In genomic region chr14:93964820-93965286, GRCh38 we compare ENCODE assay signal across 15 cellular contexts. TPM values are rescaled to one million over a fixed set of nuclear protein-coding genes. Genes with fewer than 3 reads are reported as not detected.
DNase-seq lines count a peak whose midpoint lies in the region; ATAC-seq and TF ChIP-seq lines count a peak whose summit lies in the region.
"Had no signal": no experiment of that assay in that cellular context is flagged by ENCODE, and none has a peak within 500 bp of the region (broad histone marks: within the 10 kb centered on the region; RNA-seq: fewer than 3 reads in every experiment).

No MANE protein-coding gene starts in this region.

- no peak overlapping the region for H3K4me3 Mint-ChIP-seq in Calu3 (ENCODE audit: low read depth, unreplicated experiment)
- H3K4me3 Mint-ChIP-seq in effector memory CD8-positive, alpha-beta T cell, result peak overlapping the region in 1 of 2 donors; percentile 28
- H3K4me3 Mint-ChIP-seq: endodermal cell had no signal

- no TSS peak for BruUV-seq in Calu3 (replicated peaks; lab: Mats Ljungman, UMichigan)

- H3K36me3 ChIP-seq in Peyer's patch, result no peaks in the 10 kb centered on the region
- H3K36me3 ChIP-seq in skeletal muscle tissue (ENCODE audit: control insufficient read depth in 3 of 3, insufficient read depth in 3 of 3, low read length in 3 of 3), result peaks cover 28 to 59% (median 51%) of the 10 kb centered on the region in 3 donors
- H3K36me3 ChIP-seq: breast epithelium had no signal

- no peak overlapping the region for H3K9ac ChIP-seq in skeletal muscle tissue (ENCODE audit: low read depth in 1 of 3, low read length in 3 of 3)

- H3K4me1 ChIP-seq in Peyer's patch (peaks cover 0 to 60% (median 43%) of the 10 kb centered on the region in 4 donors), skeletal muscle tissue (ENCODE audit: control insufficient read depth in 3 of 3, insufficient read depth in 3 of 3, low read length in 3 of 3) (peaks cover 92 to 96% (median 94%) of the 10 kb centered on the region in 3 donors)
- H3K4me1 ChIP-seq: breast epithelium had no signal

- peaks cover 5% of the 10 kb centered on the region for H3K9me3 Mint-ChIP-seq in Calu3 (ENCODE audit: low read depth, unreplicated experiment)
- H3K9me3 Mint-ChIP-seq in effector memory CD8-positive, alpha-beta T cell, result peaks cover 4 to 10% of the 10 kb centered on the region in 2 donors
- H3K9me3 Mint-ChIP-seq: endodermal cell had no signal

- H3K27me3 Mint-ChIP-seq in Calu3 (ENCODE audit: unreplicated experiment), result no peaks in the 10 kb centered on the region
- H3K27me3 Mint-ChIP-seq in effector memory CD8-positive, alpha-beta T cell, result no peaks in the 10 kb centered on the region

- H3K4me1 Mint-ChIP-seq in Calu3 (ENCODE audit: low read depth, unreplicated experiment), result peaks cover 56% of the 10 kb centered on the region
- peaks cover 56 to 59% of the 10 kb centered on the region in 2 donors for H3K4me1 Mint-ChIP-seq in effector memory CD8-positive, alpha-beta T cell (ENCODE audit: low read depth in 2 of 2)
- H3K4me1 Mint-ChIP-seq: endodermal cell had no signal

- intact Hi-C loops in Calu3 (cut with micrococcal nuclease; ENCODE audit: unreplicated experiment), result no loop called here

- TF ChIP-seq POLR2A in Peyer's patch (IDR thresholded peaks at IDR 0.05), result no peak

- H3K36me3 Mint-ChIP-seq in Calu3 (ENCODE audit: insufficient read depth, unreplicated experiment), result peaks cover 11% of the 10 kb centered on the region
- peaks cover 17% of the 10 kb centered on the region for H3K36me3 Mint-ChIP-seq in effector memory CD8-positive, alpha-beta T cell (ENCODE audit: insufficient read depth)

- ATAC-seq in effector memory CD8-positive, alpha-beta T cell (replicated peaks), result no peak
- ATAC-seq in HG03039 (IDR thresholded peaks at IDR 0.05; ENCODE audit: unreplicated experiment) (no peak), HG02763 (IDR thresholded peaks at IDR 0.05; ENCODE audit: unreplicated experiment) (no peak)
- ATAC-seq: left cardiac atrium had no signal

- H3K4me3 ChIP-seq in Peyer's patch (no peak overlapping the region), skeletal muscle tissue (ENCODE audit: low read length in 3 of 3) (no peak overlapping the region)
- H3K4me3 ChIP-seq: breast epithelium had no signal

- H3K9me3 ChIP-seq in Peyer's patch (no peaks in the 10 kb centered on the region), skeletal muscle tissue (ENCODE audit: control insufficient read depth in 3 of 3, low read length in 3 of 3) (no peaks in the 10 kb centered on the region)
- H3K9me3 ChIP-seq: breast epithelium had no signal

- TF ChIP-seq CTCF in Calu3 (IDR thresholded peaks at IDR 0.05; ENCODE audit: unreplicated experiment) (no peak), Peyer's patch (IDR thresholded peaks at IDR 0.05) (no peak)

- no peak for DNase-seq in Calu3
- DNase-seq in Peyer's patch, result no peak
- no peak for DNase-seq in effector memory CD8-positive, alpha-beta T cell
- DNase-seq in HCEC 1CT, result no peak
- DNase-seq: endodermal cell, left cardiac atrium, NCI-H1105, NCI-H510A had no signal

- peak overlapping the region; percentile 34 for H3K27ac Mint-ChIP-seq in Calu3 (ENCODE audit: unreplicated experiment)
- H3K27ac Mint-ChIP-seq in effector memory CD8-positive, alpha-beta T cell, result peak overlapping the region; percentile 97 to 100
- H3K27ac Mint-ChIP-seq: endodermal cell had no signal

- H3K27ac ChIP-seq in Peyer's patch (peak overlapping the region; percentile 76 to 86 (median 84)), skeletal muscle tissue (ENCODE audit: low read depth, low read length) (peak overlapping the region; percentile 57)

- CTCF ChIA-PET in Calu3 (lab: Charles Lee), result interaction anchor here (0.5 to 1.7 kb wide), 4 partner anchors 20 to 30 kb away, joined by 3 to 13 read pairs (median 4); no protein-coding TSS in a partner anchor

- H3K27me3 ChIP-seq in Peyer's patch (no peaks in the 10 kb centered on the region), skeletal muscle tissue (ENCODE audit: control insufficient read depth in 3 of 3, insufficient read depth in 3 of 3, low read length in 3 of 3) (no peaks in the 10 kb centered on the region)
- H3K27me3 ChIP-seq: breast epithelium had no signal

RNA-seq across cellular contexts. Expression of gene ASB2, which starts 11.5 kb away (rescaled TPM):
- total RNA-seq in Calu3 (2022) (0.17 and 0.19 TPM in 2 replicates), Peyer's patch (10 to 100 TPM in 1 of 4 donors, 1 to 10 TPM in 3; 3.2 to 32.2 (median 5.4) TPM), skeletal muscle tissue (16.2 TPM)

RNA-seq across cellular contexts. Expression of gene CCDC197, which starts 32.2 kb away (rescaled TPM):
- total RNA-seq in Calu3 (2022), result not detected in 2 replicates
- not detected for total RNA-seq in Peyer's patch
- not detected for total RNA-seq in skeletal muscle tissue
- total RNA-seq: breast epithelium, endodermal cell, glomerular endothelial cell, left cardiac atrium, myocyte, subcutaneous adipose tissue had no signal

RNA-seq across cellular contexts. Expression of gene FAM181A, which starts 37.7 kb away (rescaled TPM):
- total RNA-seq in Calu3 (2022) (not detected in 2 replicates), Peyer's patch (not detected), skeletal muscle tissue (not detected)
- total RNA-seq: breast epithelium, endodermal cell, glomerular endothelial cell, left cardiac atrium, myocyte, subcutaneous adipose tissue had no signal
